In the genomic region with DNA sequence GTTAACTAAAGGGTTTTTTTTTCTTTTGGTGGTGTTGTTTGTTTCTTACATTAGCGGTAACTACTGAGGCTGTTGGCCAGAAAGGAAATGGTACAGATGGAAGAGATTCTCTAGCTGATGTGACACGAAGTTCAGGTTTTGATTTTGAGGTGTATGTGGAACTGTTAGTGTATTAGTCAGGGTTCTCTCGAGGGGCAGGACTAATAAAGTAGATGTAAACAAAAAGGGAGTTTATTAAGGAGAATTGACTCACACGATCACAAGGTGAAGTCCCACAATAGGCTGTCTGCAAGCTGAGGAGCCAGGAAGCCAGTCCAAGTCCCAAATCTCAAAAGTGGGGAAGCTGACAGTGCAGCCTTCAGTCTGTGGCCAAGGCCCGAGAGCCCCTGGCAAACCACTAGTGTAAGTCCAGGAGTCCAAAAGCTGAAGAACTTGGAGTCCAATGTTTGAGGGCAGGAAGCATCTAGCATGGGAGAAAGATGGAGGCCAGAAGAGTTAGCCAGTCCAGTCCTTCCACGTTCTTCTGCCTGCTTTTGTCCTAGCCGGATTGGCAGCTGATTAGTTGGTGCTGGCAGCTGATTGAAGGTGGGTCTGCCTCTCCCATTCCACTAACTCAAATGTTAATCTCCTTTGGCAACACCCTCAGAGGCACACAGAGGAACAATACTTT, we compare ENCODE assay signal across 23 cellular contexts.
"Had no signal": no experiment of that assay in that cellular context is flagged by ENCODE, and none has a peak within 500 bp of the region (broad histone marks: within the 10 kb centered on the region; RNA-seq: fewer than 3 reads in every experiment).

No MANE protein-coding gene starts in this region.

- H3K36me3 ChIP-seq: esophagus squamous epithelium, gastrocnemius medialis, left lung, prostate gland, right atrium auricular region, sigmoid colon, stomach, thyroid gland, vagina had no signal

- H3K4me3 ChIP-seq: coronary artery, esophagus squamous epithelium, gastrocnemius medialis, left lung, prostate gland, right atrium auricular region, sigmoid colon, stomach, thyroid gland, vagina had no signal

- H3K9me3 ChIP-seq: esophagus squamous epithelium, gastrocnemius medialis, prostate gland, right atrium auricular region, sigmoid colon, thyroid gland, vagina had no signal

- H3K27ac ChIP-seq: coronary artery, gastrocnemius medialis, left lung, prostate gland, right atrium auricular region, sigmoid colon, stomach, thyroid gland, vagina had no signal

- H3K4me1 ChIP-seq: gastrocnemius medialis, left lung, prostate gland, right atrium auricular region, sigmoid colon, stomach, thyroid gland, vagina had no signal

- H3K27me3 ChIP-seq: esophagus squamous epithelium, gastrocnemius medialis, left lung, right atrium auricular region, sigmoid colon, stomach, thyroid gland, vagina had no signal

- DNase-seq: dermis blood vessel endothelial cell; effector memory CD4-positive, alpha-beta T cell; esophagus squamous epithelium; gastrocnemius medialis; head of caudate nucleus; left cardiac atrium; left lung; mesendoderm; naive thymus-derived CD8-positive, alpha-beta T cell; nephron progenitor cell; nucleus accumbens; sigmoid colon; stimulated activated CD4-positive, alpha-beta T cell treated with anti-CD3 and anti-CD28 coated beads, Interleukin-2, amount 100 ng/mL, for 24 hours; stimulated activated CD4-positive, alpha-beta T cell treated with anti-CD3 and anti-CD28 coated beads, Interleukin-4, amount 100 ng/mL, for 24 hours; stimulated activated naive CD4-positive, alpha-beta T cell treated with Interleukin-2 at 50 U/mL for 16 hours; stomach; thyroid gland; trophoblast cell had no signal

- ATAC-seq: gastrocnemius medialis; left cardiac atrium; left lung; naive thymus-derived CD8-positive, alpha-beta T cell; stimulated activated effector memory CD8-positive, alpha-beta T cell treated with anti-CD3 and anti-CD28 coated beads, Interleukin-12 subunit alpha, Interleukin-12 subunit beta, amount 100 ng/mL, for 72 hours had no signal
